24 cellular contexts compared by ENCODE assay signal in the genomic region with DNA sequence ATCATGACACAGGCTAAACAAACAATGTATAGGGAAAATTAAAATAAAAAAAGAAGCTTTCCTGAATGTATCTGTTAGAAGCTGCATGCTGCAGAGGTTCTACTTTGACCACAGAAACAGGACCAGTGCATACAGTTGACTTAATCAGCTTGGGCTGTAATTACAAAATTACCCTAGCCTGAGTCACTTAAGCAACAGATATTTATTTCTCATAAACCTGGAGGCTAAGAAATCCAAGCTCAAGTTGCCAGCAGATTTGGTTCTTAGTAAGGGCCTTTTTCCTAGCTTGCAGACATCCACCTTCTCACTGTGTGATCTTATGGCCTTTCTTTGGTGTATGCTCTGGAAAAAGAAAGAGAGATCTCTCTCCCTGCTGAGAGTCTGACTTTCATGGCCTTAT.
"Had no signal": no experiment of that assay in that cellular context is flagged by ENCODE, and none has a peak within 500 bp of the region (broad histone marks: within the 10 kb centered on the region; RNA-seq: fewer than 3 reads in every experiment).

No MANE protein-coding gene starts in this region.

- H3K4me2 ChIP-seq: PC-9 had no signal

- H3K27me3 ChIP-seq: Peyer's patch, SJCRH30 had no signal

- ATAC-seq: HepG2, Right ventricle myocardium inferior, SK-N-SH treated with all-trans-retinoic acid at 6 μM for 48 hours had no signal

- H3K4me3 ChIP-seq: PC-9, Peyer's patch, SJCRH30 had no signal

- H3K27ac ChIP-seq: PC-9, Peyer's patch, SJCRH30 had no signal

- H2AFZ ChIP-seq: PC-9 had no signal

- H3K9me3 ChIP-seq: Peyer's patch, SJCRH30 had no signal

- H3K36me3 ChIP-seq: Peyer's patch, SJCRH30 had no signal

- DNase-seq: IMR-90, Karpas-422, KG1, NCI-H1092, NCI-H1105 treated with DMSO at 0.1 percent for 48 hours, NCI-H1417 treated with DMSO at 0.1 percent for 48 hours, NCI-H146, NCI-H1694 treated with DMSO at 0.1 percent for 48 hours, NCI-H1930, NCI-H2081, NCI-H2107, NCI-H2227 treated with DMSO at 0.1 percent for 48 hours, NCI-H510A, NCI-H524 treated with DMSO at 0.1 percent for 48 hours, NCI-H69, NCI-H774, PC-9, Peyer's patch, SHP77 treated with DMSO at 0.1 percent for 48 hours, SJCRH30, T-helper 1 cell had no signal

- H3K4me1 ChIP-seq: Peyer's patch, SJCRH30 had no signal
